ENCODE assay signal across 8 cellular contexts in the genomic region with DNA sequence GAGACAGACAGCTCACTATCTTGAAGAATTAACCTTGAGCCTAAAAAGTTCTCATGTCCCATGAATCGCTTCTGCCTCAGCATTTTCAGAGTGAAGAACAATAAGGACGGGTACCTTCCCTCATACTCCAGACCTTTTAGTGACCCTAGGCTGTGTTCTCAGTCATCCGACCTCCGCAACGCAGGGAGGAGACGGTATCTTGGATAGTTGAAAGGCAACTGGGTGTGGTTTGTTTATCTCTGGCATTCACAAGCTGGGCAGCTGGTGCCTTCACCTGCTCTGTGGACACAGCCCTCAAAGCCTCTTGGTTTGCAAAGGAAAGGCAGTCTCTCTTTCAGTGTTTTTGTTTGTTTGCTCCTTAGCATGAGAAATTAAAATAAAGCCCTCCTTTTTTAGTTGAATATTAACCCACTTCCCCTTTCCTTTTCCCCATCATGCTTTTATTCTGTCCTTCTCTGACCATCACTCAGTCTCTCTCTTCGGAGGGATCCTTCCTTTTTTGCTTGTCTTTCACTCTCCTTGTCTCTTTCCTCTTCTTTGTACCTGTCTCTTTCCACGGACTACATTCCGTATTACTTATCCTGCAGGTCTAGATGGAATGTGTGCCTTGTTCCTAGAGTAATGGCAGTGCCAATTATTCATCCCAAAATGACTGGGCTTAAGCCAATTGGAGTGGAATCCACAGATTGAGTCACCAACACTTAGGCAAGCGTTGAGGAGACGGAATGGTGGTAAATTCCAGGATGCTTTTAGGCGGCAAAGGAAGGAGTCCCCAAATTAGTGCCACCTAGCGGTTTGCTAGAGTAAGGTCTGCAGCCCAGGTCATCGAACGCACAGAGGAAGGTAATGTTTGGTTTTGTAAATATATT.
DNase-seq lines count a peak whose midpoint lies in the region; ATAC-seq and TF ChIP-seq lines count a peak whose summit lies in the region.

No MANE protein-coding gene starts in this region.

- no peaks in the 10 kb centered on the region for H3K9me3 ChIP-seq in parathyroid adenoma (ENCODE audit: control insufficient read depth, low read length)

- no peak overlapping the region for H3K4me2 ChIP-seq in parathyroid adenoma (ENCODE audit: low read length)

- no peaks in the 10 kb centered on the region for H3K36me3 ChIP-seq in parathyroid adenoma (ENCODE audit: control insufficient read depth, insufficient read depth, low read length)

- H2AFZ ChIP-seq in parathyroid adenoma: peak overlapping the region; percentile 21

- H3K79me2 ChIP-seq in parathyroid adenoma: no peaks in the 10 kb centered on the region

- no peak overlapping the region for H3K27ac ChIP-seq in parathyroid adenoma

- no peak for ATAC-seq in GM18870 (IDR thresholded peaks at IDR 0.05; ENCODE audit: unreplicated experiment)
- no peak for ATAC-seq in GM21423 (IDR thresholded peaks at IDR 0.05; ENCODE audit: unreplicated experiment)

- H3K9ac ChIP-seq in parathyroid adenoma: no peak overlapping the region

- H3K4me1 ChIP-seq in parathyroid adenoma: no peaks in the 10 kb centered on the region

- TF ChIP-seq CTCF in epithelial cell of esophagus (IDR thresholded peaks at IDR 0.05; ENCODE audit: insufficient read depth, low read depth, low read length, missing control alignments) (peak; percentile 84), parathyroid adenoma (IDR thresholded peaks at IDR 0.05) (peak; percentile 43)

- H3K27me3 ChIP-seq in parathyroid adenoma (ENCODE audit: control insufficient read depth, insufficient read depth, low read length): no peaks in the 10 kb centered on the region

- DNase-seq in DMS 273 (lab: John Stamatoyannopoulos, UW; ENCODE audit: unreplicated experiment): peak; percentile 84
- no peak for DNase-seq in DMS 273 treated with DMSO at 0.1 percent for 48 hours (lab: John Stamatoyannopoulos, UW)
- DNase-seq in NCI-H748 (lab: John Stamatoyannopoulos, UW; ENCODE audit: unreplicated experiment): peak; percentile 98
- peak; percentile 82 for DNase-seq in epithelial cell of esophagus (ENCODE audit: low read depth)
- no peak for DNase-seq in activated CD4-positive, alpha-beta T cell treated with anti-CD3 and anti-CD28 coated beads for 48 hours

- H3K4me3 ChIP-seq in epithelial cell of esophagus (ENCODE audit: low read length) (no peak overlapping the region), parathyroid adenoma (ENCODE audit: low read depth, low read length) (no peak overlapping the region)

Comparison
In these comparisons a context has a peak if more than half of its experiments do, and no peak if none do; other contexts are left out.
1. DNase-seq: peak in DMS 273 (single experiment), NCI-H748 (single experiment) and epithelial cell of esophagus (single experiment); none in DMS 273 treated with DMSO at 0.1 percent for 48 hours (single experiment) and activated CD4-positive, alpha-beta T cell treated with anti-CD3 and anti-CD28 coated beads for 48 hours (single experiment).